20 cellular contexts compared by ENCODE assay signal in the genomic region with DNA sequence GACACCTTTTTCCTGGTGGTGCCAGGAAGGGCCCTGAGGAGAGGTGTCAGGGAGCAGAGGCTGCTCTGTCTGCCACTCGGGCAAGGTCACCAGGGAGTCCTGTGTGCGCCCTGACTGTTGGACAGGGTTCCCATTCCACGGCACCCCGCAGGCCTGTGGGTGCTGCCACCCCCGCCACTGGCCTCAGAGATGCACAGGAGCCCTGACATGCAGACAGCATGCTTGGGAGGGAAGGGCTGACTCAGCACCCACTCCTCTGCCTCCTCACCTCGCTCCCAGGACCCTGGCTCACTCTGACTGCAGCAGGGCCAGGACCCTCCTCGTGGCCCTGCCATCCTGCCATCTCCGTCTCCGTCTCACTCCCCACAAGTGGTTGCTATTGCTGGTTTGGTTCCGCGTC.
"Had no signal": no experiment of that assay in that cellular context is flagged by ENCODE, and none has a peak within 500 bp of the region (broad histone marks: within the 10 kb centered on the region; RNA-seq: fewer than 3 reads in every experiment).

No MANE protein-coding gene starts in this region.

- DNase-seq: colonic mucosa; dermis blood vessel endothelial cell; erythroblast; foreskin keratinocyte; immature natural killer cell; kidney; left cardiac atrium; left ventricle myocardium inferior; lower lobe of right lung; natural killer cell; sigmoid colon; stimulated activated CD4-positive, alpha-beta T cell treated with anti-CD3 and anti-CD28 coated beads, Interleukin-2, amount 100 ng/mL, for 24 hours; stimulated activated CD4-positive, alpha-beta T cell treated with anti-CD3 and anti-CD28 coated beads, Interleukin-4, amount 100 ng/mL, for 4 hours; stimulated activated naive CD4-positive, alpha-beta T cell; stomach; substantia nigra had no signal

- H3K27ac Mint-ChIP-seq: memory B cell, mesothelial cell of epicardium, natural killer cell had no signal

- H3K9me3 Mint-ChIP-seq: immature natural killer cell, memory B cell, mesothelial cell of epicardium, natural killer cell had no signal

- H3K36me3 Mint-ChIP-seq: natural killer cell had no signal

- H3K4me3 Mint-ChIP-seq: immature natural killer cell, memory B cell, mesothelial cell of epicardium, natural killer cell had no signal

- H3K4me3 ChIP-seq: colonic mucosa, left ventricle myocardium inferior, lower lobe of right lung, sigmoid colon, skin epidermis, stomach, thoracic aorta had no signal

- H3K27me3 Mint-ChIP-seq: memory B cell had no signal

- H3K9me3 ChIP-seq: colonic mucosa, left ventricle myocardium inferior, lower lobe of right lung, sigmoid colon, stomach, thoracic aorta had no signal

- H3K27ac ChIP-seq: colonic mucosa, foreskin keratinocyte, left ventricle myocardium inferior, lower lobe of right lung, sigmoid colon, skin epidermis, stomach, thoracic aorta had no signal

- H3K4me1 Mint-ChIP-seq: immature natural killer cell, memory B cell, mesothelial cell of epicardium, natural killer cell had no signal

- ATAC-seq: foreskin keratinocyte, left cardiac atrium, lower lobe of right lung, natural killer cell had no signal

- H3K27me3 ChIP-seq: colonic mucosa, foreskin keratinocyte, sigmoid colon, stomach had no signal

- H3K4me1 ChIP-seq: colonic mucosa, foreskin keratinocyte, lower lobe of right lung, sigmoid colon had no signal
